ENCODE assay signal across 17 cellular contexts in genomic region chr2:86055314-86055713, GRCh38. TPM values are rescaled to one million over a fixed set of nuclear protein-coding genes. Genes with fewer than 3 reads are reported as not detected.
A peak's percentile ranks its signal among the peaks of the same experiment; 100 is the strongest.
DNase-seq lines count a peak whose midpoint lies in the region; ATAC-seq and TF ChIP-seq lines count a peak whose summit lies in the region.
"Had no signal": no experiment of that assay in that cellular context is flagged by ENCODE, and none has a peak within 500 bp of the region (broad histone marks: within the 10 kb centered on the region; RNA-seq: fewer than 3 reads in every experiment).

No MANE protein-coding gene starts in this region.

- intact Hi-C loops in cardiac septum (cut with DNase I) = no loop called here
- intact Hi-C loops in left ventricle myocardium inferior (cut with micrococcal nuclease) = no loop called here

- H3K4me3 Mint-ChIP-seq in osteocyte (ENCODE audit: unreplicated experiment) = no peak overlapping the region
- H3K4me3 Mint-ChIP-seq: CD14-positive monocyte; CD8-positive, alpha-beta T cell; H9 had no signal

- peaks cover 41% of the 10 kb centered on the region for H3K36me3 Mint-ChIP-seq in osteocyte (ENCODE audit: unreplicated experiment)

- no peaks in the 10 kb centered on the region for H3K27me3 Mint-ChIP-seq in osteocyte (ENCODE audit: unreplicated experiment)

- H3K27ac Mint-ChIP-seq in osteocyte (ENCODE audit: unreplicated experiment) = no peak overlapping the region
- H3K27ac Mint-ChIP-seq: CD8-positive, alpha-beta T cell had no signal

- H3K27me3 ChIP-seq in left ventricle myocardium inferior (ENCODE audit: low read depth) = no peaks in the 10 kb centered on the region

- no peaks in the 10 kb centered on the region for H3K9me3 Mint-ChIP-seq in osteocyte (ENCODE audit: unreplicated experiment)
- H3K9me3 Mint-ChIP-seq: CD14-positive monocyte; CD8-positive, alpha-beta T cell; H9 had no signal

- no peak for ATAC-seq in activated CD4-positive, CD25-positive, alpha-beta regulatory T cell treated with anti-CD3 and anti-CD28 coated beads, Interleukin-2, amount 50 U/mL, for 24 hours
- ATAC-seq in HG02588 (IDR thresholded peaks at IDR 0.05; ENCODE audit: unreplicated experiment) = no peak
- ATAC-seq: CD8-positive, alpha-beta T cell had no signal

- no peak for TF ChIP-seq CTCF in left ventricle myocardium inferior (IDR thresholded peaks at IDR 0.05; ENCODE audit: borderline replicate concordance)
- TF ChIP-seq CTCF in osteocyte (IDR thresholded peaks at IDR 0.05) = no peak

- no peak overlapping the region for H3K4me3 ChIP-seq in left ventricle myocardium inferior

- peaks cover 5% of the 10 kb centered on the region for H3K4me1 ChIP-seq in left ventricle myocardium inferior

- DNase-seq in activated CD4-positive, CD25-positive, alpha-beta regulatory T cell treated with anti-CD3 and anti-CD28 coated beads, Interleukin-2, amount 50 U/mL, for 72 hours = peak; percentile 24
- peak; percentile 12 for DNase-seq in cardiac septum (ENCODE audit: low spot score)
- no peak for DNase-seq in left ventricle myocardium inferior
- peak; percentile 53 for DNase-seq in osteocyte (ENCODE audit: extremely low spot score, unreplicated experiment)
- no peak for DNase-seq in NCI-H187 (lab: John Stamatoyannopoulos, UW)
- DNase-seq in putamen (ENCODE audit: low spot score) = no peak
- DNase-seq: COR-L47, DMS153, DMS79 treated with DMSO at 0.1 percent for 48 hours, GDM1, GOT3 had no signal

- no peaks in the 10 kb centered on the region for H3K9me3 ChIP-seq in left ventricle myocardium inferior (replicated peaks)

- no peak overlapping the region for H3K27ac ChIP-seq in left ventricle myocardium inferior (replicated peaks)
- H3K27ac ChIP-seq: 22Rv1 had no signal

- peaks cover 18% of the 10 kb centered on the region for H3K4me1 Mint-ChIP-seq in osteocyte (ENCODE audit: unreplicated experiment)
- H3K4me1 Mint-ChIP-seq: H9 had no signal

- peaks cover 67% of the 10 kb centered on the region for H3K36me3 ChIP-seq in left ventricle myocardium inferior

RNA-seq across cellular contexts. Expression of gene POLR1A, which starts 50.4 kb away (rescaled TPM):
- total RNA-seq in cardiac septum = 24.3 TPM
- 16.3 TPM for total RNA-seq in left ventricle myocardium inferior
- 43.2 and 49.5 TPM in 2 replicates for total RNA-seq in osteocyte

RNA-seq across cellular contexts. Expression of gene PTCD3, which starts 50.7 kb away (rescaled TPM):
- total RNA-seq in cardiac septum (146 TPM), left ventricle myocardium inferior (158 TPM), osteocyte (70.9 and 71.8 TPM in 2 replicates)

Comparison
In these comparisons a context has a peak if more than half of its experiments do, and no peak if none do; other contexts are left out.
1. DNase-seq: peak in activated CD4-positive, CD25-positive, alpha-beta regulatory T cell treated with anti-CD3 and anti-CD28 coated beads, Interleukin-2, amount 50 U/mL, for 72 hours (single experiment), cardiac septum (single experiment) and osteocyte (single experiment); none in left ventricle myocardium inferior (single experiment), NCI-H187 (0 of 2) and putamen (single experiment).